In genomic region chr12:56116267-56117081, GRCh38 we compare ENCODE assay signal across 1 cellular context.
TF ChIP-seq lines count a peak whose summit lies in the region.

RPL41 (plus strand) TSS chr12:56116633.

TF ChIP-seq in HepG2, 621 proteins besides CTCF, POLR2A, EP300 and RAD21 (continued from another document and continues in another):
- TF ChIP-seq ZBTB3 (CRISPR knock-in tag; IDR thresholded peaks at IDR 0.05; ENCODE audit: borderline replicate concordance, low read depth), result 0 out of 2 replicates have a peak, but pooled peaks have one; percentile 33
- peak; percentile 83; the same call in 1 of the 2 replicates for TF ChIP-seq SPEN (CRISPR knock-in tag; IDR thresholded peaks at IDR 0.05; ENCODE audit: low read depth)
- TF ChIP-seq ZNF256 (CRISPR knock-in tag; conservative IDR thresholded peaks at IDR 0.05), result 0 out of 2 replicates have a peak, but pooled peaks have one; percentile 64
- TF ChIP-seq, protein P1, sequence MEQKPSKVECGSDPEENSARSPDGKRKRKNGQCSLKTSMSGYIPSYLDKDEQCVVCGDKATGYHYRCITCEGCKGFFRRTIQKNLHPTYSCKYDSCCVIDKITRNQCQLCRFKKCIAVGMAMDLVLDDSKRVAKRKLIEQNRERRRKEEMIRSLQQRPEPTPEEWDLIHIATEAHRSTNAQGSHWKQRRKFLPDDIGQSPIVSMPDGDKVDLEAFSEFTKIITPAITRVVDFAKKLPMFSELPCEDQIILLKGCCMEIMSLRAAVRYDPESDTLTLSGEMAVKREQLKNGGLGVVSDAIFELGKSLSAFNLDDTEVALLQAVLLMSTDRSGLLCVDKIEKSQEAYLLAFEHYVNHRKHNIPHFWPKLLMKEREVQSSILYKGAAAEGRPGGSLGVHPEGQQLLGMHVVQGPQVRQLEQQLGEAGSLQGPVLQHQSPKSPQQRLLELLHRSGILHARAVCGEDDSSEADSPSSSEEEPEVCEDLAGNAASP (CRISPR knock-in tag; IDR thresholded peaks at IDR 0.05; ENCODE audit: borderline replicate concordance), result peak; percentile 53; the same call in 1 of the 2 replicates
- TF ChIP-seq, protein P2, sequence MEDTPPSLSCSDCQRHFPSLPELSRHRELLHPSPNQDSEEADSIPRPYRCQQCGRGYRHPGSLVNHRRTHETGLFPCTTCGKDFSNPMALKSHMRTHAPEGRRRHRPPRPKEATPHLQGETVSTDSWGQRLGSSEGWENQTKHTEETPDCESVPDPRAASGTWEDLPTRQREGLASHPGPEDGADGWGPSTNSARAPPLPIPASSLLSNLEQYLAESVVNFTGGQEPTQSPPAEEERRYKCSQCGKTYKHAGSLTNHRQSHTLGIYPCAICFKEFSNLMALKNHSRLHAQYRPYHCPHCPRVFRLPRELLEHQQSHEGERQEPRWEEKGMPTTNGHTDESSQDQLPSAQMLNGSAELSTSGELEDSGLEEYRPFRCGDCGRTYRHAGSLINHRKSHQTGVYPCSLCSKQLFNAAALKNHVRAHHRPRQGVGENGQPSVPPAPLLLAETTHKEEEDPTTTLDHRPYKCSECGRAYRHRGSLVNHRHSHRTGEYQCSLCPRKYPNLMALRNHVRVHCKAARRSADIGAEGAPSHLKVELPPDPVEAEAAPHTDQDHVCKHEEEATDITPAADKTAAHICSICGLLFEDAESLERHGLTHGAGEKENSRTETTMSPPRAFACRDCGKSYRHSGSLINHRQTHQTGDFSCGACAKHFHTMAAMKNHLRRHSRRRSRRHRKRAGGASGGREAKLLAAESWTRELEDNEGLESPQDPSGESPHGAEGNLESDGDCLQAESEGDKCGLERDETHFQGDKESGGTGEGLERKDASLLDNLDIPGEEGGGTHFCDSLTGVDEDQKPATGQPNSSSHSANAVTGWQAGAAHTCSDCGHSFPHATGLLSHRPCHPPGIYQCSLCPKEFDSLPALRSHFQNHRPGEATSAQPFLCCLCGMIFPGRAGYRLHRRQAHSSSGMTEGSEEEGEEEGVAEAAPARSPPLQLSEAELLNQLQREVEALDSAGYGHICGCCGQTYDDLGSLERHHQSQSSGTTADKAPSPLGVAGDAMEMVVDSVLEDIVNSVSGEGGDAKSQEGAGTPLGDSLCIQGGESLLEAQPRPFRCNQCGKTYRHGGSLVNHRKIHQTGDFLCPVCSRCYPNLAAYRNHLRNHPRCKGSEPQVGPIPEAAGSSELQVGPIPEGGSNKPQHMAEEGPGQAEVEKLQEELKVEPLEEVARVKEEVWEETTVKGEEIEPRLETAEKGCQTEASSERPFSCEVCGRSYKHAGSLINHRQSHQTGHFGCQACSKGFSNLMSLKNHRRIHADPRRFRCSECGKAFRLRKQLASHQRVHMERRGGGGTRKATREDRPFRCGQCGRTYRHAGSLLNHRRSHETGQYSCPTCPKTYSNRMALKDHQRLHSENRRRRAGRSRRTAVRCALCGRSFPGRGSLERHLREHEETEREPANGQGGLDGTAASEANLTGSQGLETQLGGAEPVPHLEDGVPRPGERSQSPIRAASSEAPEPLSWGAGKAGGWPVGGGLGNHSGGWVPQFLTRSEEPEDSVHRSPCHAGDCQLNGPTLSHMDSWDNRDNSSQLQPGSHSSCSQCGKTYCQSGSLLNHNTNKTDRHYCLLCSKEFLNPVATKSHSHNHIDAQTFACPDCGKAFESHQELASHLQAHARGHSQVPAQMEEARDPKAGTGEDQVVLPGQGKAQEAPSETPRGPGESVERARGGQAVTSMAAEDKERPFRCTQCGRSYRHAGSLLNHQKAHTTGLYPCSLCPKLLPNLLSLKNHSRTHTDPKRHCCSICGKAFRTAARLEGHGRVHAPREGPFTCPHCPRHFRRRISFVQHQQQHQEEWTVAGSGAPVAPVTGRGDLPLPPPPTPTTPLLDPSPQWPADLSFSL (CRISPR knock-in tag; IDR thresholded peaks at IDR 0.05), result no peak; the same call in 1 of the 2 replicates
- no peak for TF ChIP-seq ZNF547 (CRISPR knock-in tag; IDR thresholded peaks at IDR 0.05)
- no peak for TF ChIP-seq ZFP1 (CRISPR knock-in tag; IDR thresholded peaks at IDR 0.05)
- no peak for TF ChIP-seq ZNF724P (CRISPR knock-in tag; IDR thresholded peaks at IDR 0.05; ENCODE audit: borderline replicate concordance)
- no peak for TF ChIP-seq TRIM22 (IDR thresholded peaks at IDR 0.05)
- TF ChIP-seq ZNF615 (CRISPR knock-in tag; IDR thresholded peaks at IDR 0.05; ENCODE audit: borderline replicate concordance), result no peak
- TF ChIP-seq, protein P3, sequence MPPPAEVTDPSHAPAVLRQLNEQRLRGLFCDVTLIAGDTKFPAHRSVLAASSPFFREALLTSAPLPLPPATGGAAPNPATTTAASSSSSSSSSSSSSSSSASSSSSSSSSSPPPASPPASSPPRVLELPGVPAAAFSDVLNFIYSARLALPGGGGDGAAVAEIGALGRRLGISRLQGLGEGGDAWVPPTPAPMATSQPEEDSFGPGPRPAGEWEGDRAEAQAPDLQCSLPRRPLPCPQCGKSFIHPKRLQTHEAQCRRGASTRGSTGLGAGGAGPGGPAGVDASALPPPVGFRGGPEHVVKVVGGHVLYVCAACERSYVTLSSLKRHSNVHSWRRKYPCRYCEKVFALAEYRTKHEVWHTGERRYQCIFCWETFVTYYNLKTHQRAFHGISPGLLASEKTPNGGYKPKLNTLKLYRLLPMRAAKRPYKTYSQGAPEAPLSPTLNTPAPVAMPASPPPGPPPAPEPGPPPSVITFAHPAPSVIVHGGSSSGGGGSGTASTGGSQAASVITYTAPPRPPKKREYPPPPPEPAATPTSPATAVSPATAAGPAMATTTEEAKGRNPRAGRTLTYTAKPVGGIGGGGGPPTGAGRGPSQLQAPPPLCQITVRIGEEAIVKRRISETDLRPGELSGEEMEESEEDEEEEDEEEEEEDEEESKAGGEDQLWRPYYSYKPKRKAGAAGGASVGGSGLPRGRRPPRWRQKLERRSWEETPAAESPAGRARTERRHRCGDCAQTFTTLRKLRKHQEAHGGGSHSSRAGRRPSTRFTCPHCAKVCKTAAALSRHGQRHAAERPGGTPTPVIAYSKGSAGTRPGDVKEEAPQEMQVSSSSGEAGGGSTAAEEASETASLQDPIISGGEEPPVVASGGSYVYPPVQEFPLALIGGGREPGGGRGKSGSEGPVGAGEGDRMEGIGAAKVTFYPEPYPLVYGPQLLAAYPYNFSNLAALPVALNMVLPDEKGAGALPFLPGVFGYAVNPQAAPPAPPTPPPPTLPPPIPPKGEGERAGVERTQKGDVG (CRISPR knock-in tag; IDR thresholded peaks at IDR 0.05; ENCODE audit: borderline replicate concordance), result no peak
- TF ChIP-seq HNF1B (CRISPR knock-in tag; IDR thresholded peaks at IDR 0.05), result no peak
- TF ChIP-seq ATAD3A (CRISPR knock-in tag; IDR thresholded peaks at IDR 0.05), result no peak
- no peak for TF ChIP-seq ZNF30 (CRISPR knock-in tag; IDR thresholded peaks at IDR 0.05)
- TF ChIP-seq NFATC3 (CRISPR knock-in tag; IDR thresholded peaks at IDR 0.05), result no peak
- TF ChIP-seq ZNF496 (CRISPR knock-in tag; IDR thresholded peaks at IDR 0.05; ENCODE audit: insufficient replicate concordance), result no peak
- no peak for TF ChIP-seq ZNF781 (CRISPR knock-in tag; IDR thresholded peaks at IDR 0.05; ENCODE audit: borderline replicate concordance, not compliant biosample characterization)
- peak; percentile 19; the same call in 1 of the 2 replicates for TF ChIP-seq KDM6A (CRISPR knock-in tag; IDR thresholded peaks at IDR 0.05; ENCODE audit: low read depth)
- no peak for TF ChIP-seq ZNF337 (CRISPR knock-in tag; IDR thresholded peaks at IDR 0.05; ENCODE audit: borderline replicate concordance, low read depth)
- TF ChIP-seq GATAD1 (CRISPR knock-in tag; IDR thresholded peaks at IDR 0.05), result peak; percentile 62; the same call in 1 of the 2 replicates
- TF ChIP-seq, protein P4, sequence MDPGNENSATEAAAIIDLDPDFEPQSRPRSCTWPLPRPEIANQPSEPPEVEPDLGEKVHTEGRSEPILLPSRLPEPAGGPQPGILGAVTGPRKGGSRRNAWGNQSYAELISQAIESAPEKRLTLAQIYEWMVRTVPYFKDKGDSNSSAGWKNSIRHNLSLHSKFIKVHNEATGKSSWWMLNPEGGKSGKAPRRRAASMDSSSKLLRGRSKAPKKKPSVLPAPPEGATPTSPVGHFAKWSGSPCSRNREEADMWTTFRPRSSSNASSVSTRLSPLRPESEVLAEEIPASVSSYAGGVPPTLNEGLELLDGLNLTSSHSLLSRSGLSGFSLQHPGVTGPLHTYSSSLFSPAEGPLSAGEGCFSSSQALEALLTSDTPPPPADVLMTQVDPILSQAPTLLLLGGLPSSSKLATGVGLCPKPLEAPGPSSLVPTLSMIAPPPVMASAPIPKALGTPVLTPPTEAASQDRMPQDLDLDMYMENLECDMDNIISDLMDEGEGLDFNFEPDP (CRISPR knock-in tag; conservative IDR thresholded peaks at IDR 0.05), result no peak
- TF ChIP-seq ZNF460 (CRISPR knock-in tag; IDR thresholded peaks at IDR 0.05; ENCODE audit: borderline replicate concordance), result no peak
- TF ChIP-seq RFXAP (CRISPR knock-in tag; IDR thresholded peaks at IDR 0.05; ENCODE audit: borderline replicate concordance), result peak; percentile 74; the same call in 1 of the 2 replicates
- 0 out of 2 replicates have a peak, but pooled peaks have one; percentile 59 for TF ChIP-seq ZNF747 (CRISPR knock-in tag; IDR thresholded peaks at IDR 0.05; ENCODE audit: borderline replicate concordance)
- peak; percentile 54 for TF ChIP-seq MIXL1 (CRISPR knock-in tag; IDR thresholded peaks at IDR 0.05)
- no peak for TF ChIP-seq ZNF550 (CRISPR knock-in tag; IDR thresholded peaks at IDR 0.05; ENCODE audit: borderline replicate concordance)
- no peak for TF ChIP-seq CEBPB (IDR thresholded peaks at IDR 0.05; ENCODE audit: borderline replicate concordance, low read depth, low read length)
- TF ChIP-seq ZNF264 (CRISPR knock-in tag; IDR thresholded peaks at IDR 0.05), result 0 out of 2 replicates have a peak, but pooled peaks have one; percentile 16
- no peak; the same call in 1 of the 2 replicates for TF ChIP-seq STAG1 (CRISPR knock-in tag; IDR thresholded peaks at IDR 0.05)
- no peak for TF ChIP-seq SP2 (CRISPR knock-in tag; IDR thresholded peaks at IDR 0.05)
- TF ChIP-seq NPAS2 (CRISPR knock-in tag; IDR thresholded peaks at IDR 0.05; ENCODE audit: borderline replicate concordance), result no peak
- TF ChIP-seq RCOR2 (CRISPR knock-in tag; IDR thresholded peaks at IDR 0.05), result no peak; the same call in 1 of the 2 replicates
- TF ChIP-seq MEF2D (CRISPR knock-in tag; IDR thresholded peaks at IDR 0.05), result peak; percentile 83; the same call in 1 of the 2 replicates
- TF ChIP-seq CCAR2 (optimal IDR thresholded peaks at IDR 0.05; ENCODE audit: low read depth, low read length), result no peak
- peak; percentile 82; the same call in 1 of the 2 replicates for TF ChIP-seq ZFP36L1 (CRISPR knock-in tag; IDR thresholded peaks at IDR 0.05)
- no peak; the same call in none of the 2 replicates for TF ChIP-seq BORCS8-MEF2B (CRISPR knock-in tag; IDR thresholded peaks at IDR 0.05)
- TF ChIP-seq HNF4A (CRISPR knock-in tag; IDR thresholded peaks at IDR 0.05), result peak; percentile 57
- TF ChIP-seq SNAI1 (CRISPR knock-in tag; IDR thresholded peaks at IDR 0.05; ENCODE audit: borderline replicate concordance), result no peak
- TF ChIP-seq SP4 (CRISPR knock-in tag; IDR thresholded peaks at IDR 0.05), result peak; percentile 54; the same call in 1 of the 2 replicates
- peak; percentile 70; the same call in 1 of the 2 replicates for TF ChIP-seq SMAD3 (CRISPR knock-in tag; IDR thresholded peaks at IDR 0.05)
- TF ChIP-seq, protein P5, sequence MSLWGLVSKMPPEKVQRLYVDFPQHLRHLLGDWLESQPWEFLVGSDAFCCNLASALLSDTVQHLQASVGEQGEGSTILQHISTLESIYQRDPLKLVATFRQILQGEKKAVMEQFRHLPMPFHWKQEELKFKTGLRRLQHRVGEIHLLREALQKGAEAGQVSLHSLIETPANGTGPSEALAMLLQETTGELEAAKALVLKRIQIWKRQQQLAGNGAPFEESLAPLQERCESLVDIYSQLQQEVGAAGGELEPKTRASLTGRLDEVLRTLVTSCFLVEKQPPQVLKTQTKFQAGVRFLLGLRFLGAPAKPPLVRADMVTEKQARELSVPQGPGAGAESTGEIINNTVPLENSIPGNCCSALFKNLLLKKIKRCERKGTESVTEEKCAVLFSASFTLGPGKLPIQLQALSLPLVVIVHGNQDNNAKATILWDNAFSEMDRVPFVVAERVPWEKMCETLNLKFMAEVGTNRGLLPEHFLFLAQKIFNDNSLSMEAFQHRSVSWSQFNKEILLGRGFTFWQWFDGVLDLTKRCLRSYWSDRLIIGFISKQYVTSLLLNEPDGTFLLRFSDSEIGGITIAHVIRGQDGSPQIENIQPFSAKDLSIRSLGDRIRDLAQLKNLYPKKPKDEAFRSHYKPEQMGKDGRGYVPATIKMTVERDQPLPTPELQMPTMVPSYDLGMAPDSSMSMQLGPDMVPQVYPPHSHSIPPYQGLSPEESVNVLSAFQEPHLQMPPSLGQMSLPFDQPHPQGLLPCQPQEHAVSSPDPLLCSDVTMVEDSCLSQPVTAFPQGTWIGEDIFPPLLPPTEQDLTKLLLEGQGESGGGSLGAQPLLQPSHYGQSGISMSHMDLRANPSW (CRISPR knock-in tag; IDR thresholded peaks at IDR 0.05; ENCODE audit: borderline replicate concordance), result no peak
- no peak for TF ChIP-seq ZNF326 (CRISPR knock-in tag; IDR thresholded peaks at IDR 0.05; ENCODE audit: borderline replicate concordance)
- no peak for TF ChIP-seq PCBP2 (optimal IDR thresholded peaks at IDR 0.05; ENCODE audit: low read depth, low read length, poor library complexity, severe bottlenecking)
- peak; percentile 61; the same call in 1 of the 2 replicates for TF ChIP-seq CBX5 (CRISPR knock-in tag; IDR thresholded peaks at IDR 0.05; ENCODE audit: borderline replicate concordance)
- TF ChIP-seq DRAP1 (CRISPR knock-in tag; IDR thresholded peaks at IDR 0.05), result peak; percentile 98
